Comparison of ENCODE assay signal across 15 cellular contexts in the genomic region with DNA sequence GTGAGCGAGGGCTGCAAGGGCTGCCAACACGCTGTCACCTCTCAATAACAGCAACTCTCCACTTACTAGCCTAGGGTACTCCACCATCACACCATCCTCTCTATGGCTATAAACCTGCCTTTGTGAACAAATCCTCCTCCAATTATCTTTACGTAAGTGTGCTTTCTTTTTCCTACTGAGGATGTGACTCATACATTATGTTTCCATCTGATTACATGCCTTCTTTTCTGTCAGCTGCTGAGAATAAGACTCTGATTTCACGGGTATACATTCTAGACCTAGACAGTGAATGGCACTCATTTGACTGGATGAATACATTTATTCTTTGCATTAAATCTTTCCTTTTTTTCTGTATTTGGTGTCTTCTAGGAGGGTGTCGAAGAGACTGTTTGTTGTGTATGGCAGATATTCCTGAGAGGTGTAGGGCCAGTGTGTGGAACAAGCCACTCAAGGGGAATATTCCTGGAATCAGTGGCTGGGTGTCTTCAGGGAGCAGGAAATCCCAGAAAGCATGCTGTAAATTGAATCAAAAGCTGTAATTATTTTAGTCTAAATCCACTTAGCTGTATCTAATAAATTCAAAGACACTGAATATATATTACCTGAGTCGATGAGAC.
DNase-seq lines count a peak whose midpoint lies in the region; ATAC-seq, FAIRE-seq and TF ChIP-seq lines count a peak whose summit lies in the region.
"Had no signal": no experiment of that assay in that cellular context is flagged by ENCODE, and none has a peak within 500 bp of the region (broad histone marks: within the 10 kb centered on the region; RNA-seq: fewer than 3 reads in every experiment).

No MANE protein-coding gene starts in this region.

- H3K36me3 Mint-ChIP-seq in osteocyte (ENCODE audit: unreplicated experiment), result no peaks in the 10 kb centered on the region

- H3K27me3 ChIP-seq in fibroblast of lung (ENCODE audit: control insufficient read depth, insufficient read depth, low read length), result no peaks in the 10 kb centered on the region
- H3K27me3 ChIP-seq: upper lobe of right lung had no signal

- H3K9me3 Mint-ChIP-seq in osteocyte (ENCODE audit: unreplicated experiment), result no peaks in the 10 kb centered on the region

- no peak overlapping the region for H3K4me2 ChIP-seq in fibroblast of lung (ENCODE audit: extremely low read depth, insufficient read depth, low read length)

- no peaks in the 10 kb centered on the region for H3K79me2 ChIP-seq in fibroblast of lung (ENCODE audit: control insufficient read depth, insufficient read depth, low read length)

- H3K27me3 Mint-ChIP-seq in osteocyte (ENCODE audit: unreplicated experiment), result no peaks in the 10 kb centered on the region
- H3K27me3 Mint-ChIP-seq: activated CD4-positive, alpha-beta T cell treated with anti-CD3 and anti-CD28 coated beads for 36 hours had no signal

- no peak overlapping the region for H3K4me3 ChIP-seq in fibroblast of lung (replicated peaks in 1 of 4; ENCODE audit: control extremely low read depth in 1 of 4, insufficient read depth in 1 of 4, low read depth in 3 of 4, low read length in 4 of 4)
- H3K4me3 ChIP-seq: mucosa of descending colon, upper lobe of right lung had no signal

- no peak for ATAC-seq in SK-N-SH treated with all-trans-retinoic acid at 6 μM for 48 hours
- no peak for ATAC-seq in GM19351 (IDR thresholded peaks at IDR 0.05; ENCODE audit: unreplicated experiment)
- ATAC-seq: activated CD4-positive, alpha-beta T cell treated with anti-CD3 and anti-CD28 coated beads for 36 hours; mucosa of descending colon; upper lobe of right lung had no signal

- H3K4me1 ChIP-seq in fibroblast of lung (ENCODE audit: control insufficient read depth, extremely low read depth, insufficient read depth, low read length), result no peaks in the 10 kb centered on the region
- H3K4me1 ChIP-seq: upper lobe of right lung had no signal

- no peaks in the 10 kb centered on the region for H4K20me1 ChIP-seq in fibroblast of lung (ENCODE audit: control insufficient read depth, extremely low read depth, insufficient read depth, low read length)

- no peak for TF ChIP-seq CTCF in fibroblast of lung (conservative IDR thresholded peaks at IDR 0.05 in 1 of 2, IDR thresholded peaks at IDR 0.05 in 1 of 2; ENCODE audit: low read depth in 1 of 2, low read length in 2 of 2)
- no peak for TF ChIP-seq CTCF in osteocyte (IDR thresholded peaks at IDR 0.05)

- no peak for FAIRE-seq in RCC 7860 (lab: Jason Lieb, UNC)

- peaks cover 7% of the 10 kb centered on the region for H3K4me1 Mint-ChIP-seq in osteocyte (ENCODE audit: unreplicated experiment)
- H3K4me1 Mint-ChIP-seq: activated CD4-positive, alpha-beta T cell treated with anti-CD3 and anti-CD28 coated beads for 36 hours had no signal

- H2AFZ ChIP-seq in fibroblast of lung (ENCODE audit: low read length), result no peak overlapping the region

- H3K9me3 ChIP-seq in fibroblast of lung (ENCODE audit: control insufficient read depth, insufficient read depth, low read depth, low read length), result no peaks in the 10 kb centered on the region
- H3K9me3 ChIP-seq: upper lobe of right lung had no signal

- H3K36me3 ChIP-seq in fibroblast of lung (ENCODE audit: control insufficient read depth, insufficient read depth, low read length), result no peaks in the 10 kb centered on the region
- H3K36me3 ChIP-seq: upper lobe of right lung had no signal

- no peak overlapping the region for H3K27ac ChIP-seq in fibroblast of lung (ENCODE audit: insufficient read depth, low read length)
- H3K27ac ChIP-seq: upper lobe of right lung had no signal

- no peak overlapping the region for H3K4me3 Mint-ChIP-seq in osteocyte (ENCODE audit: unreplicated experiment)
- H3K4me3 Mint-ChIP-seq: activated CD4-positive, alpha-beta T cell treated with anti-CD3 and anti-CD28 coated beads for 36 hours had no signal

- H3K9ac ChIP-seq in fibroblast of lung (ENCODE audit: insufficient read depth, low read length), result no peak overlapping the region

- peak overlapping the region; percentile 51 for H3K27ac Mint-ChIP-seq in osteocyte (ENCODE audit: unreplicated experiment)
- H3K27ac Mint-ChIP-seq: activated CD4-positive, alpha-beta T cell treated with anti-CD3 and anti-CD28 coated beads for 36 hours had no signal

- DNase-seq in HCEC 1CT (peak; percentile 69), fibroblast of lung (ENCODE audit: low read depth in 2 of 2) (peak; percentile 64 to 80), osteocyte (ENCODE audit: extremely low spot score, unreplicated experiment) (no peak), NCI-H510A treated with DMSO at 0.1 percent for 48 hours (lab: John Stamatoyannopoulos, UW) (no peak), RCC 7860 (ENCODE audit: low spot score) (no peak)
- DNase-seq in stimulated activated CD4-positive, alpha-beta T cell treated with anti-CD3 and anti-CD28 coated beads, Interleukin-12 subunit alpha, Interleukin-12 subunit beta, amount 100 ng/mL, for 4 hours, result no peak
- DNase-seq: activated CD4-positive, alpha-beta T cell treated with anti-CD3 and anti-CD28 coated beads for 36 hours; AML-193; DMS79; islet precursor cell; mucosa of descending colon; NCI-H1048; upper lobe of right lung had no signal

TF ChIP-seq in SK-N-SH treated with all-trans-retinoic acid at 6 μM for 48 hours, 23 proteins besides CTCF, POLR2A, EP300 and RAD21:
- TF ChIP-seq ZC3H10 (CRISPR knock-in tag; IDR thresholded peaks at IDR 0.05) (no peak), ZNF70 (CRISPR knock-in tag; IDR thresholded peaks at IDR 0.05) (0 out of 2 replicates have a peak, but pooled peaks have one; percentile 14), ZFP3 (CRISPR knock-in tag; IDR thresholded peaks at IDR 0.05) (no peak)
TF ChIP-seq in SK-N-SH treated with all-trans-retinoic acid at 6 μM for 48 hours: peak in this region for 1.

Comparison
In these comparisons a context has a peak if more than half of its experiments do, and no peak if none do; other contexts are left out.
1. DNase-seq: peak in HCEC 1CT (single experiment) and fibroblast of lung (2 of 2); none in osteocyte (single experiment), stimulated activated CD4-positive, alpha-beta T cell treated with anti-CD3 and anti-CD28 coated beads, Interleukin-12 subunit alpha, Interleukin-12 subunit beta, amount 100 ng/mL, for 4 hours (single experiment), NCI-H510A treated with DMSO at 0.1 percent for 48 hours (single experiment) and RCC 7860 (single experiment).